Comparison of ENCODE assay signal across 10 cellular contexts in the genomic region with DNA sequence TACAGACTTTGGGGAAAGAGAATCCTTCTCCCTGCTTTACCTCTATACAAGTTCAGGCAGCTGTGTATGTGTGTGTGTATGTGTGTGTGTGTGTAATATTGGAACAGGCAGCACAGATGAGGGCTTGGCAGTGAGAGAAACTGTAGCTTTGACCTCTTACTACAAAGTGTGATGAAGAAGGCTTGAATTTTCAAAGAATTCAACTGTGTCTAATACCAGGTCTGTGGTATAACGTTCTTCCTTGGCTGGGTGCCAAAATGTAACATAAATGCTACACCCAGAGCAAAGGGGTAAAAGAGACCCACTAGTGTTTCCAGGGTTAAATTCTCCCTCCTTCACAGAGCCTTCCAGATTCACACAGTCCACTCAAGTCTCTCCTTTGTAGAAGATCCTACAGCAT. TPM values are rescaled to one million over a fixed set of nuclear protein-coding genes. Genes with fewer than 3 reads are reported as not detected.
DNase-seq lines count a peak whose midpoint lies in the region; ATAC-seq and TF ChIP-seq lines count a peak whose summit lies in the region.
"Had no signal": no experiment of that assay in that cellular context is flagged by ENCODE, and none has a peak within 500 bp of the region (broad histone marks: within the 10 kb centered on the region; RNA-seq: fewer than 3 reads in every experiment).

No MANE protein-coding gene starts in this region.

- H3K9me3 ChIP-seq in colonic mucosa (no peaks in the 10 kb centered on the region), HAP-1 (0 out of 2 replicates have a peak, but pooled peaks cover 2% of the 10 kb centered on the region)

- H3K9ac ChIP-seq in colonic mucosa (ENCODE audit: low read depth in 2 of 2, low read length in 2 of 2), result no peak overlapping the region

- H3K4me1 ChIP-seq in colonic mucosa, result no peaks in the 10 kb centered on the region
- no peaks in the 10 kb centered on the region for H3K4me1 ChIP-seq in HAP-1

- DNase-seq in activated T-cell treated with anti-CD3 and anti-CD28 coated beads, Interleukin-2, amount 50 U/mL, for 72 hours, result no peak
- no peak for DNase-seq in activated T-cell treated with anti-CD3 and anti-CD28 coated beads, Interleukin-2, amount 50 U/mL, for 1 hour
- peak; percentile 49 for DNase-seq in LHCN-M2 (ENCODE audit: low read depth)
- no peak for DNase-seq in colonic mucosa
- DNase-seq in smooth muscle cell of the brain vasculature (ENCODE audit: low read depth, low spot score), result peak; percentile 26
- DNase-seq in progenitor cell of endocrine pancreas (ENCODE audit: low spot score, unreplicated experiment), result no peak
- DNase-seq in HAP-1 (ENCODE audit: low spot score in 2 of 2), result no peak
- DNase-seq in LoVo (ENCODE audit: low spot score), result no peak
- DNase-seq: effector CD8-positive, alpha-beta T cell had no signal

- peak overlapping the region; percentile 78 to 87 for H3K4me3 Mint-ChIP-seq in activated T-cell treated with anti-CD3 and anti-CD28 coated beads, Interleukin-2, amount 50 U/mL, for 72 hours
- no peak overlapping the region for H3K4me3 Mint-ChIP-seq in progenitor cell of endocrine pancreas (ENCODE audit: low read depth)
- H3K4me3 Mint-ChIP-seq: neural crest cell had no signal

- H3K36me3 ChIP-seq in colonic mucosa (no peaks in the 10 kb centered on the region), HAP-1 (replicated peaks) (no peaks in the 10 kb centered on the region)

- H3K4me3 ChIP-seq in colonic mucosa, result no peak overlapping the region
- no peak overlapping the region for H3K4me3 ChIP-seq in HAP-1

- H3K27me3 ChIP-seq in colonic mucosa (no peaks in the 10 kb centered on the region), HAP-1 (ENCODE audit: low read depth) (no peaks in the 10 kb centered on the region)

- intact Hi-C loops in colonic mucosa (cut with DNase I), result no loop called here

- peaks cover 11 to 21% of the 10 kb centered on the region in 2 donors for H3K36me3 Mint-ChIP-seq in activated T-cell treated with anti-CD3 and anti-CD28 coated beads, Interleukin-2, amount 50 U/mL, for 72 hours (ENCODE audit: insufficient read depth in 2 of 2)
- no peaks in the 10 kb centered on the region for H3K36me3 Mint-ChIP-seq in progenitor cell of endocrine pancreas (ENCODE audit: insufficient read depth)

- peak overlapping the region; percentile 32 for H3K27ac ChIP-seq in colonic mucosa

- TF ChIP-seq CTCF in colonic mucosa (IDR thresholded peaks at IDR 0.05) (no peak), progenitor cell of endocrine pancreas (IDR thresholded peaks at IDR 0.05; ENCODE audit: unreplicated experiment) (no peak)

- ATAC-seq in activated T-cell treated with anti-CD3 and anti-CD28 coated beads, Interleukin-2, amount 50 U/mL, for 72 hours (replicated peaks in 1 of 2), result peak; percentile 16 to 21

- no peaks in the 10 kb centered on the region for H3K27me3 Mint-ChIP-seq in activated T-cell treated with anti-CD3 and anti-CD28 coated beads, Interleukin-2, amount 50 U/mL, for 72 hours (ENCODE audit: low read depth)
- H3K27me3 Mint-ChIP-seq in progenitor cell of endocrine pancreas, result peaks cover 7% of the 10 kb centered on the region

- H3K4me1 Mint-ChIP-seq in activated T-cell treated with anti-CD3 and anti-CD28 coated beads, Interleukin-2, amount 50 U/mL, for 72 hours (ENCODE audit: low read depth), result peaks cover 86% of the 10 kb centered on the region
- no peaks in the 10 kb centered on the region for H3K4me1 Mint-ChIP-seq in progenitor cell of endocrine pancreas (ENCODE audit: low read depth)
- H3K4me1 Mint-ChIP-seq: neural crest cell had no signal

- H3K9me3 Mint-ChIP-seq in activated T-cell treated with anti-CD3 and anti-CD28 coated beads, Interleukin-2, amount 50 U/mL, for 72 hours, result peaks cover 8 to 10% of the 10 kb centered on the region in 2 donors
- H3K9me3 Mint-ChIP-seq in progenitor cell of endocrine pancreas (ENCODE audit: low read depth), result peaks cover 16% of the 10 kb centered on the region

- H3K27ac Mint-ChIP-seq in activated T-cell treated with anti-CD3 and anti-CD28 coated beads, Interleukin-2, amount 50 U/mL, for 72 hours, result peak overlapping the region; percentile 93
- H3K27ac Mint-ChIP-seq in progenitor cell of endocrine pancreas, result no peak overlapping the region

- in situ Hi-C loops in HAP-1 (cut with MboI; ENCODE audit: low sequenced_read_pairs), result no loop called here

RNA-seq across cellular contexts. Expression of a gene that starts 51.1 kb away (rescaled TPM):
- total RNA-seq in activated T-cell treated with anti-CD3 and anti-CD28 coated beads, Interleukin-2, amount 50 U/mL, for 72 hours, result 1 to 10 TPM; 5.3 to 5.6 TPM
- total RNA-seq in LHCN-M2 (2014; rRNA removed) (20.1 and 30.3 TPM in 2 replicates), colonic mucosa (1 to 10 TPM; 1.8 to 2.5 TPM), progenitor cell of endocrine pancreas (10.8 and 13.2 TPM in 2 replicates)
- polyA plus RNA-seq in LHCN-M2 (2012), result 10.3 TPM

Comparison
In these comparisons a context has a peak if more than half of its experiments do, and no peak if none do; other contexts are left out.
1. DNase-seq: peak in LHCN-M2 (single experiment) and smooth muscle cell of the brain vasculature (single experiment); none in activated T-cell treated with anti-CD3 and anti-CD28 coated beads, Interleukin-2, amount 50 U/mL, for 72 hours (0 of 2), activated T-cell treated with anti-CD3 and anti-CD28 coated beads, Interleukin-2, amount 50 U/mL, for 1 hour (single experiment), colonic mucosa (single experiment), progenitor cell of endocrine pancreas (single experiment), HAP-1 (0 of 2) and LoVo (single experiment).